In genomic region chr5:35371971-35372426, GRCh38 we compare ENCODE assay signal across 23 cellular contexts.
"Had no signal": no experiment of that assay in that cellular context is flagged by ENCODE, and none has a peak within 500 bp of the region (broad histone marks: within the 10 kb centered on the region; RNA-seq: fewer than 3 reads in every experiment).

No MANE protein-coding gene starts in this region.

- H3K27me3 ChIP-seq: brain microvascular endothelial cell had no signal

- H3K4me3 Mint-ChIP-seq: activated CD4-positive, alpha-beta T cell treated with anti-CD3 and anti-CD28 coated beads for 36 hours; activated CD8-positive, alpha-beta T cell treated with anti-CD3 and anti-CD28 coated beads for 36 hours; activated naive CD8-positive, alpha-beta T cell; activated T-cell treated with anti-CD3 and anti-CD28 coated beads, Interleukin-2, amount 50 U/mL, for 72 hours; dendritic cell treated with granulocyte-macrophage colony-stimulating factor and Interleukin-4, amounts not matched to agents 40 ng/mL and 50 ng/mL, for 4 days; immature natural killer cell; nephron; stimulated activated naive CD8-positive, alpha-beta T cell treated with anti-CD3 and anti-CD28 coated beads, Interleukin-15, amount 100 ng/mL, for 72 hours had no signal

- ATAC-seq: activated CD4-positive, alpha-beta T cell treated with anti-CD3 and anti-CD28 coated beads for 36 hours; activated CD8-positive, alpha-beta T cell treated with anti-CD3 and anti-CD28 coated beads for 36 hours; activated T-cell treated with anti-CD3 and anti-CD28 coated beads, Interleukin-2, amount 50 U/mL, for 72 hours; psoas muscle; sciatic nerve; stimulated activated naive CD8-positive, alpha-beta T cell treated with anti-CD3 and anti-CD28 coated beads, Interleukin-15, amount 100 ng/mL, for 72 hours had no signal

- H3K36me3 Mint-ChIP-seq: activated naive CD8-positive, alpha-beta T cell had no signal

- H3K27ac Mint-ChIP-seq: activated CD4-positive, alpha-beta T cell treated with anti-CD3 and anti-CD28 coated beads for 36 hours; activated CD8-positive, alpha-beta T cell treated with anti-CD3 and anti-CD28 coated beads for 36 hours; activated naive CD8-positive, alpha-beta T cell; activated T-cell treated with anti-CD3 and anti-CD28 coated beads, Interleukin-2, amount 50 U/mL, for 72 hours; dendritic cell treated with granulocyte-macrophage colony-stimulating factor and Interleukin-4, amounts not matched to agents 40 ng/mL and 50 ng/mL, for 4 days; immature natural killer cell; nephron; stimulated activated naive CD8-positive, alpha-beta T cell treated with anti-CD3 and anti-CD28 coated beads, Interleukin-15, amount 100 ng/mL, for 72 hours had no signal

- H3K9me3 ChIP-seq: psoas muscle, SK-N-SH, spleen had no signal

- H3K4me1 ChIP-seq: psoas muscle, spleen had no signal

- H3K4me1 Mint-ChIP-seq: activated CD4-positive, alpha-beta T cell treated with anti-CD3 and anti-CD28 coated beads for 36 hours; immature natural killer cell; nephron; stimulated activated naive CD8-positive, alpha-beta T cell treated with anti-CD3 and anti-CD28 coated beads, Interleukin-15, amount 100 ng/mL, for 72 hours had no signal

- H3K36me3 ChIP-seq: brain microvascular endothelial cell, spleen had no signal

- H3K27ac ChIP-seq: brain microvascular endothelial cell, psoas muscle, spleen had no signal

- H3K27me3 Mint-ChIP-seq: activated naive CD8-positive, alpha-beta T cell; dendritic cell treated with granulocyte-macrophage colony-stimulating factor and Interleukin-4, amounts not matched to agents 40 ng/mL and 50 ng/mL, for 4 days had no signal

- DNase-seq: activated CD4-positive, alpha-beta T cell treated with anti-CD3 and anti-CD28 coated beads for 36 hours; activated CD8-positive, alpha-beta memory T cell treated with anti-CD3 and anti-CD28 coated beads, Interleukin-2, amount 50 U/mL, for 4 hours; activated CD8-positive, alpha-beta T cell treated with anti-CD3 and anti-CD28 coated beads for 36 hours; activated gamma-delta T cell treated with Interleukin-2 at 50 U/mL for 16 hours; activated T-cell treated with anti-CD3 and anti-CD28 coated beads, Interleukin-2, amount 50 U/mL, for 72 hours; amygdala; brain microvascular endothelial cell; effector memory CD4-positive, alpha-beta T cell; foreskin melanocyte; head of caudate nucleus; immature natural killer cell; occipital lobe; psoas muscle; Right ventricle myocardium superior; SK-N-SH; spleen; stimulated activated naive CD8-positive, alpha-beta T cell treated with anti-CD3 and anti-CD28 coated beads, Interleukin-15, amount 100 ng/mL, for 72 hours; T-helper 1 cell; T1000 had no signal

- H3K4me3 ChIP-seq: psoas muscle, spleen had no signal

- H3K9me3 Mint-ChIP-seq: activated CD8-positive, alpha-beta T cell treated with anti-CD3 and anti-CD28 coated beads for 36 hours; activated T-cell treated with anti-CD3 and anti-CD28 coated beads, Interleukin-2, amount 50 U/mL, for 72 hours; dendritic cell treated with granulocyte-macrophage colony-stimulating factor and Interleukin-4, amounts not matched to agents 40 ng/mL and 50 ng/mL, for 4 days; nephron; stimulated activated naive CD8-positive, alpha-beta T cell treated with anti-CD3 and anti-CD28 coated beads, Interleukin-15, amount 100 ng/mL, for 72 hours had no signal
